Comparison of ENCODE assay signal across 8 cellular contexts in genomic region chr19:14149509-14149994, GRCh38. TPM values are rescaled to one million over a fixed set of nuclear protein-coding genes. Genes with fewer than 3 reads are reported as not detected.
DNase-seq lines count a peak whose midpoint lies in the region; ATAC-seq and TF ChIP-seq lines count a peak whose summit lies in the region.

No MANE protein-coding gene starts in this region.

- peaks cover 15% of the 10 kb centered on the region for H3K79me1 ChIP-seq in neuronal stem cell (ENCODE audit: low read depth, low read length)

- POLR2A ChIA-PET in WTC11 (lab: Charles Lee): interaction anchor here (0.6 to 1.8 kb wide), 2 partner anchors 13 to 335 kb away, joined by 3 to 5 read pairs; no protein-coding TSS in a partner anchor

- in situ Hi-C loops in G401 (cut with HindIII; ENCODE audit: low sequenced_read_pairs): no loop called here

- DNase-seq in G401 (ENCODE audit: low spot score) (peak; percentile 59), epithelial cell of esophagus (ENCODE audit: low read depth) (peak; percentile 22), neuronal stem cell (ENCODE audit: low spot score) (no peak), vagina (ENCODE audit: extremely low spot score in 2 of 2) (no peak), WTC11 (ENCODE audit: low spot score) (no peak), NCI-H2081 (lab: John Stamatoyannopoulos, UW) (no peak), NCI-H146 (lab: John Stamatoyannopoulos, UW) (no peak)
- peak; percentile 84 for DNase-seq in activated CD8-positive, alpha-beta memory T cell treated with anti-CD3 and anti-CD28 coated beads for 24 hours

- H3K9me3 Mint-ChIP-seq in WTC11: no peaks in the 10 kb centered on the region

- no peak overlapping the region for H2BK12ac ChIP-seq in neuronal stem cell (ENCODE audit: low read length)

- CTCF ChIA-PET in WTC11 (lab: Charles Lee): interaction anchor here (0.7 to 3.2 kb wide), 6 partner anchors 8 to 257 kb away, joined by 3 to 18 read pairs (median 6); partner anchors contain the start of gene ASF1B

- no peak overlapping the region for H3K23ac ChIP-seq in neuronal stem cell (ENCODE audit: low read depth, low read length, poor library complexity)

- no peak overlapping the region for H3K9ac ChIP-seq in neuronal stem cell (ENCODE audit: low read depth, low read length, poor library complexity)

- no peak overlapping the region for H3K4ac ChIP-seq in neuronal stem cell (ENCODE audit: low read length)

- H3K9me3 ChIP-seq in neuronal stem cell (replicated peaks in 1 of 2; ENCODE audit: control insufficient read depth in 2 of 2, insufficient read depth in 1 of 2, low read depth in 1 of 2, low read length in 2 of 2): no peaks in the 10 kb centered on the region
- H3K9me3 ChIP-seq in vagina: no peaks in the 10 kb centered on the region

- no peak overlapping the region for H4K8ac ChIP-seq in neuronal stem cell (ENCODE audit: low read depth, low read length)

- H3K4me1 ChIP-seq in neuronal stem cell (ENCODE audit: control insufficient read depth in 2 of 2, insufficient read depth in 1 of 2, low read depth in 1 of 2, low read length in 2 of 2) (peaks cover 13 to 17% of the 10 kb centered on the region in 2 donors), vagina (peaks cover 29% of the 10 kb centered on the region)

- H2BK5ac ChIP-seq in neuronal stem cell (ENCODE audit: low read length): no peak overlapping the region

- H3K14ac ChIP-seq in neuronal stem cell (ENCODE audit: low read length): no peak overlapping the region

- no peak overlapping the region for H2AK5ac ChIP-seq in neuronal stem cell (ENCODE audit: low read depth, low read length)

- H3K36me3 ChIP-seq in neuronal stem cell (replicated peaks in 1 of 2; ENCODE audit: control insufficient read depth in 2 of 2, insufficient read depth in 2 of 2, low read length in 2 of 2) (peaks cover 21 to 25% of the 10 kb centered on the region in 2 donors), vagina (no peaks in the 10 kb centered on the region)

- H3K4me3 ChIP-seq in epithelial cell of esophagus (ENCODE audit: low read length): no peak overlapping the region
- no peak overlapping the region for H3K4me3 ChIP-seq in neuronal stem cell (ENCODE audit: low read length in 2 of 2)
- peak overlapping the region; percentile 26 to 28 for H3K4me3 ChIP-seq in vagina

- TF ChIP-seq CTCF in epithelial cell of esophagus (IDR thresholded peaks at IDR 0.05; ENCODE audit: insufficient read depth, low read depth, low read length, missing control alignments) (no peak), vagina (IDR thresholded peaks at IDR 0.05) (no peak), WTC11 (IDR thresholded peaks at IDR 0.05) (no peak)

- peaks cover 27% of the 10 kb centered on the region for H3K4me1 Mint-ChIP-seq in WTC11

- no peak; the same call in 1 of the 2 replicates for ATAC-seq in WTC11

- no peaks in the 10 kb centered on the region; the same call in 1 of the 2 replicates for H3K27me3 Mint-ChIP-seq in WTC11 (ENCODE audit: low read depth)

- H3K4me3 Mint-ChIP-seq in WTC11: no peak overlapping the region

- H3K27me3 ChIP-seq in neuronal stem cell (ENCODE audit: control insufficient read depth in 3 of 3, insufficient read depth in 3 of 3, low read depth in 1 of 3, low read length in 3 of 3): no peaks in the 10 kb centered on the region
- H3K27me3 ChIP-seq in vagina: no peaks in the 10 kb centered on the region

- no peak overlapping the region for H3K18ac ChIP-seq in neuronal stem cell (ENCODE audit: low read length)

- no peak overlapping the region for H4K91ac ChIP-seq in neuronal stem cell (ENCODE audit: low read depth, low read length, poor library complexity)

- H3K27ac ChIP-seq in neuronal stem cell (replicated peaks; ENCODE audit: low read length) (peak overlapping the region; percentile 47), vagina (peak overlapping the region; percentile 86)

- no peak overlapping the region for H2BK15ac ChIP-seq in neuronal stem cell (ENCODE audit: low read length)

- no peak overlapping the region; the same call in 1 of the 2 replicates for H3K27ac Mint-ChIP-seq in WTC11

- peaks cover 19% of the 10 kb centered on the region for H3K36me3 Mint-ChIP-seq in WTC11

- no peak for TF ChIP-seq POLR2A in vagina (IDR thresholded peaks at IDR 0.05)

- WGBS in neuronal stem cell (ENCODE audit: extremely low coverage in 2 of 2, insufficient read length in 2 of 2, insufficient replicate concordance in 1 of 2), 2 donors: no CpG with 5 or more reads among the region's 21 CpGs

- no peak overlapping the region for H2BK120ac ChIP-seq in neuronal stem cell (ENCODE audit: low read depth, low read length)

- H2AFZ ChIP-seq in neuronal stem cell (ENCODE audit: low read length): no peak overlapping the region

- intact Hi-C loops in vagina (cut with DNase I): loop anchor here (5.0 to 10.0 kb wide), 2 partner anchors 198 to 325 kb away; partner anchors contain the start of gene PTGER1

- no peak overlapping the region for H3K4me2 ChIP-seq in neuronal stem cell (ENCODE audit: insufficient read depth, low read length, poor library complexity, severe bottlenecking)

TF ChIP-seq in WTC11, 78 proteins besides CTCF, POLR2A, EP300 and RAD21 (continues in another document):
- no peak for TF ChIP-seq RORB (CRISPR knock-in tag; IDR thresholded peaks at IDR 0.05)
- TF ChIP-seq USF2 (CRISPR knock-in tag; IDR thresholded peaks at IDR 0.05): no peak
- TF ChIP-seq ESRRA (CRISPR knock-in tag; IDR thresholded peaks at IDR 0.05; ENCODE audit: borderline replicate concordance): no peak
- no peak for TF ChIP-seq IRF1 (CRISPR knock-in tag; IDR thresholded peaks at IDR 0.05)
- no peak for TF ChIP-seq ZNF232 (CRISPR knock-in tag; IDR thresholded peaks at IDR 0.05)
- no peak for TF ChIP-seq TEAD1 (CRISPR knock-in tag; IDR thresholded peaks at IDR 0.05)
- no peak for TF ChIP-seq AR (CRISPR knock-in tag; IDR thresholded peaks at IDR 0.05)
- no peak for TF ChIP-seq HMGA2 (CRISPR knock-in tag; IDR thresholded peaks at IDR 0.05)
- no peak for TF ChIP-seq ZNF138 (CRISPR knock-in tag; conservative IDR thresholded peaks at IDR 0.05)

RNA-seq across cellular contexts. Expression of gene ASF1B, which starts 13.2 kb away (rescaled TPM):
- total RNA-seq in G401 (2014; rRNA removed; shearing (Covaris generic)): 108 and 120 TPM in 2 replicates
- 32.1 TPM for polyA plus RNA-seq in neuronal stem cell (2013, experiment 1 of 2)
- 30.3 TPM for polyA plus RNA-seq in neuronal stem cell (2013, experiment 2 of 2)
- 1.7 TPM for total RNA-seq in vagina
- 37.1 to 40.4 TPM (median 38.4 TPM) in 3 replicates for total RNA-seq in WTC11 (2021)

RNA-seq across cellular contexts. Expression of gene PRKACA, which starts 32.0 kb away (rescaled TPM):
- 31.8 and 37.7 TPM in 2 replicates for total RNA-seq in G401 (2014; rRNA removed; shearing (Covaris generic))
- polyA plus RNA-seq in neuronal stem cell (2013, experiment 1 of 2): 66.8 TPM
- 67.2 TPM for polyA plus RNA-seq in neuronal stem cell (2013, experiment 2 of 2)
- total RNA-seq in vagina: 28.0 TPM
- 37.8 to 48.0 TPM (median 41.7 TPM) in 3 replicates for total RNA-seq in WTC11 (2021)

RNA-seq across cellular contexts. Expression of gene ADGRL1, which starts 56.4 kb away (rescaled TPM):
- total RNA-seq in G401 (2014; rRNA removed; shearing (Covaris generic)): 18.5 and 20.5 TPM in 2 replicates
- polyA plus RNA-seq in neuronal stem cell (2013, experiment 1 of 2): 41.4 TPM
- polyA plus RNA-seq in neuronal stem cell (2013, experiment 2 of 2): 42.1 TPM
- total RNA-seq in vagina (23.3 TPM), WTC11 (2021) (128 to 140 TPM (median 140 TPM) in 3 replicates)

RNA-seq across cellular contexts. Expression of gene SAMD1, which starts 59.0 kb away (rescaled TPM):
- total RNA-seq in G401 (2014; rRNA removed; shearing (Covaris generic)): 162 and 188 TPM in 2 replicates
- polyA plus RNA-seq in neuronal stem cell (2013, experiment 1 of 2): 57.9 TPM
- polyA plus RNA-seq in neuronal stem cell (2013, experiment 2 of 2): 59.2 TPM
- 6.9 TPM for total RNA-seq in vagina
- 113 to 131 TPM (median 116 TPM) in 3 replicates for total RNA-seq in WTC11 (2021)

Comparison
In these comparisons a context has a peak if more than half of its experiments do, and no peak if none do; other contexts are left out.
1. DNase-seq: peak in G401 (single experiment), activated CD8-positive, alpha-beta memory T cell treated with anti-CD3 and anti-CD28 coated beads for 24 hours (single experiment) and epithelial cell of esophagus (single experiment); none in neuronal stem cell (single experiment), vagina (0 of 2), WTC11 (single experiment), NCI-H2081 (0 of 2) and NCI-H146 (single experiment).
2. H3K4me3 ChIP-seq: peak in vagina (2 of 2); none in epithelial cell of esophagus (single experiment) and neuronal stem cell (0 of 2).
3. RNA of gene ASF1B, which starts 13.2 kb away (total RNA-seq): 108 to 120 TPM in G401 and 37.1 to 40.4 TPM in WTC11; 1.7 TPM in vagina (single experiment); every median in the first group is over 10 times any median in the second.